8 cellular contexts compared by ENCODE assay signal in the genomic region with DNA sequence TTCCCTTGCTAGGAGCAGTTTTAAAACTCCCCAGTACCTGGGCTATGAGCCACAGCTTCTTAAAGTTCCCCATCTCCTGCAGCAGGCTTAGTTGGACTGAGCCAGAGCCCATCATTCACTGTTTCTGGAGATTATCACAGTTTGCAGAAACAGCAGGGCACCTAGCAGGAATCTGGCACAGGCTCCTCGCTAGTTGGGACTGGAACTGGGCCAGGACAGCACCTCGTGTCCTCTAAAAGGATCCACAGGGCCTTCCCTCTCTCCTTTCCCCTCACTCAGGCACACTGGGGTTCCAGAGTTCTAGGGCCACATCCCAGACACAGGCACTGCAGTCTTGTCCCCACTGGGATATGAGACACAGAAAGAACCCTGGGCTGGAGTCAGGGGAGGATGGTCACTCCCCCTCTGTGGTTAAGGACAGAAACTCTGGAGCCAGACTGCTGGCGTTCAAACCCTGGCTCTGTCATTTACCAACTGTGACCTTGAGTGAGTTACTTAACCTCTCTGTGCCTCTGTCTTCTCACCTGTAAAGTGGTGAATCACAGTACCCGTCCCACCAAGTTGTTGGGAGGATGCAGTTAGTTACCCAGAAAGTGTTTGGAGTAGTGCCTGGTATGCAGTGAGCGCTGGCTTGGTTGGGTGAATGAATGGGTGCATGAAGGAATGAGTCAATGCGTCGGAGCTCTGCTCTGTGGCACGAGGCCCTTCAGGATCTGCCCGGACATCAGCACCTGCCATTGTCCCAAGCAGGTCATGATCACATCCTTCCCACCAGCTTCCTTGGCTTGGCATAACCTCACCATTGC. TPM values are rescaled to one million over a fixed set of nuclear protein-coding genes. Genes with fewer than 3 reads are reported as not detected.
A peak's percentile ranks its signal among the peaks of the same experiment; 100 is the strongest.
DNase-seq lines count a peak whose midpoint lies in the region; TF ChIP-seq lines count a peak whose summit lies in the region.

No MANE protein-coding gene starts in this region.

- H3K4me1 Mint-ChIP-seq in T-helper 2 cell treated with Interferon-gamma antibody and Interleukin-4, amounts not matched to agents 5 μg/mL and 100 μg/mL, for 36 hours (ENCODE audit: low read depth) = peaks cover 19% of the 10 kb centered on the region

- H3K4me1 ChIP-seq in osteoblast (ENCODE audit: insufficient read depth, low read length) = peaks cover 25% of the 10 kb centered on the region
- peaks cover 7% of the 10 kb centered on the region for H3K4me1 ChIP-seq in OCI-LY7 (ENCODE audit: insufficient read depth, low read length, poor library complexity, severe bottlenecking)

- no peak overlapping the region for H3K4me3 Mint-ChIP-seq in T-helper 2 cell treated with Interferon-gamma antibody and Interleukin-4, amounts not matched to agents 5 μg/mL and 100 μg/mL, for 36 hours

- H3K4me2 ChIP-seq in osteoblast (ENCODE audit: insufficient read depth, low read length) (no peak overlapping the region), OCI-LY7 (ENCODE audit: low read length) (no peak overlapping the region)

- no TSS peak for BruUV-seq in OCI-LY7 (replicated peaks; lab: Mats Ljungman, UMichigan)

- no peak overlapping the region for H3K27ac Mint-ChIP-seq in T-helper 2 cell treated with Interferon-gamma antibody and Interleukin-4, amounts not matched to agents 5 μg/mL and 100 μg/mL, for 36 hours

- H4K20me1 ChIP-seq in osteoblast (ENCODE audit: insufficient read depth, low read length) = peaks cover 7% of the 10 kb centered on the region
- no peaks in the 10 kb centered on the region; the same call in 1 of the 2 replicates for H4K20me1 ChIP-seq in OCI-LY7 (ENCODE audit: insufficient read depth, low read length)

- H3K79me2 ChIP-seq in osteoblast (ENCODE audit: insufficient read depth, low read length) = peaks cover 21% of the 10 kb centered on the region
- no peaks in the 10 kb centered on the region for H3K79me2 ChIP-seq in OCI-LY7 (ENCODE audit: insufficient read depth, low read depth, low read length)

- H3K27ac ChIP-seq in cingulate gyrus (ENCODE audit: low read depth, low read length) = peak overlapping the region; percentile 12
- no peak overlapping the region for H3K27ac ChIP-seq in osteoblast (ENCODE audit: low read depth, low read length)
- no peak overlapping the region for H3K27ac ChIP-seq in OCI-LY7 (ENCODE audit: low read depth, low read length, poor library complexity, severe bottlenecking)

- CTCF ChIA-PET in OCI-LY7 (lab: Charles Lee; ENCODE audit: unreplicated experiment) = no interaction called here

- H3K27me3 ChIP-seq in osteoblast (ENCODE audit: insufficient read depth, low read length) = no peaks in the 10 kb centered on the region

- H3K27me3 Mint-ChIP-seq in T-helper 2 cell treated with Interferon-gamma antibody and Interleukin-4, amounts not matched to agents 5 μg/mL and 100 μg/mL, for 36 hours (ENCODE audit: low read depth) = no peaks in the 10 kb centered on the region

- intact Hi-C loops in OCI-LY7 (cut with micrococcal nuclease; ENCODE audit: unreplicated experiment) = no loop called here

- no peaks in the 10 kb centered on the region for H3K9me2 ChIP-seq in OCI-LY7 (ENCODE audit: insufficient read depth, low read length)

- DNase-seq in Daoy (ENCODE audit: low read depth) (peak; percentile 62), NCI-H2196 treated with DMSO at 0.1 percent for 48 hours (lab: John Stamatoyannopoulos, UW; ENCODE audit: unreplicated experiment) (peak; percentile 13), osteoblast (ENCODE audit: insufficient read length, low spot score, missing footprints) (peak; percentile 83), 8988T (no peak), foreskin melanocyte (no peak), OCI-LY7 (ENCODE audit: low spot score) (no peak)
- DNase-seq in T-helper 2 cell treated with Interferon-gamma antibody and Interleukin-4, amounts not matched to agents 5 μg/mL and 100 μg/mL, for 36 hours (ENCODE audit: low spot score) = no peak

- TF ChIP-seq CTCF in osteoblast (IDR thresholded peaks at IDR 0.05; ENCODE audit: extremely low read depth, low read depth, low read length) = no peak
- no peak for TF ChIP-seq CTCF in OCI-LY7 (conservative IDR thresholded peaks at IDR 0.05; ENCODE audit: low read length)

- no peaks in the 10 kb centered on the region for H3K36me3 ChIP-seq in osteoblast (ENCODE audit: insufficient read depth, low read length)
- H3K36me3 ChIP-seq in OCI-LY7 (ENCODE audit: insufficient read depth, low read length) = no peaks in the 10 kb centered on the region

- peaks cover 2% of the 10 kb centered on the region for H3K9me3 ChIP-seq in osteoblast (ENCODE audit: low read depth, low read length)
- H3K9me3 ChIP-seq in OCI-LY7 (ENCODE audit: low read length) = no peaks in the 10 kb centered on the region

- H3K4me3 ChIP-seq in osteoblast (ENCODE audit: insufficient read depth, low read length) (no peak overlapping the region), OCI-LY7 (ENCODE audit: low read depth, low read length, poor library complexity, severe bottlenecking) (no peak overlapping the region)

- peaks cover 3% of the 10 kb centered on the region for H3K36me3 Mint-ChIP-seq in T-helper 2 cell treated with Interferon-gamma antibody and Interleukin-4, amounts not matched to agents 5 μg/mL and 100 μg/mL, for 36 hours (ENCODE audit: low read depth)

- no peaks in the 10 kb centered on the region for H3K9me3 Mint-ChIP-seq in T-helper 2 cell treated with Interferon-gamma antibody and Interleukin-4, amounts not matched to agents 5 μg/mL and 100 μg/mL, for 36 hours

- POLR2A ChIA-PET in OCI-LY7 (lab: Charles Lee) = no interaction called here

- H2AFZ ChIP-seq in osteoblast (ENCODE audit: low read length) = no peak overlapping the region
- no peak overlapping the region for H2AFZ ChIP-seq in OCI-LY7 (ENCODE audit: low read length)

RNA-seq across cellular contexts. Expression of a gene that starts 18.8 kb away (rescaled TPM):
- total RNA-seq in Daoy (2014; rRNA removed; shearing (Covaris generic)) = 59.8 and 69.8 TPM in 2 replicates
- total RNA-seq in osteoblast (32.6 and 34.8 TPM in 2 replicates), OCI-LY7 (2022) (25.3 and 32.8 TPM in 2 replicates)
- 13.5 and 20.0 TPM in 2 replicates for total RNA-seq in OCI-LY7 (2014; rRNA removed; shearing (Covaris generic))

Comparison
In these comparisons a context has a peak if more than half of its experiments do, and no peak if none do; other contexts are left out.
1. DNase-seq: peak in Daoy (single experiment), NCI-H2196 treated with DMSO at 0.1 percent for 48 hours (single experiment) and osteoblast (single experiment); none in T-helper 2 cell treated with Interferon-gamma antibody and Interleukin-4, amounts not matched to agents 5 μg/mL and 100 μg/mL, for 36 hours (single experiment), 8988T (single experiment), foreskin melanocyte (single experiment) and OCI-LY7 (single experiment).